Comparison of ENCODE assay signal across 24 cellular contexts in the genomic region with DNA sequence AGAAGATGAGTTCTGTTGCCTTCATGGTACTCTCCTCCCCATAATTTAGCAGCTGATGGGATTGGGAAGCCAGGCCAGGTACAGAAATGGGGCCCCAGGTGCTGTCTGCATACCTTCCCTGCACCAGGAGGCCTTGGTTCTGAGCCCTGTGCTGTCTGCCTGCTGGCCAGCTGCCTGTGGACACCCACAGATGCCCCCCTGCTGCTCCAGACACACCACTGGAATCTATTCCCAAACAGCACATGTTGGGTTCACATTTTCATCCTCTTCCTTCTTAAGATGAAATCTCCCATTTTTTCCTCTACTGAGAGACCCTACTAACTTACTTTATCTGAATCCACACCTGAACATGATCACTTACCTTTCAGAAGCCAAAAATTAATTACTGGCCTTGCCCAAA.
A peak's percentile ranks its signal among the peaks of the same experiment; 100 is the strongest.
DNase-seq lines count a peak whose midpoint lies in the region; ATAC-seq and TF ChIP-seq lines count a peak whose summit lies in the region.
"Had no signal": no experiment of that assay in that cellular context is flagged by ENCODE, and none has a peak within 500 bp of the region (broad histone marks: within the 10 kb centered on the region; RNA-seq: fewer than 3 reads in every experiment).

No MANE protein-coding gene starts in this region.

- H3K4me1 ChIP-seq in heart left ventricle (peaks cover 0 to 31% (median 8%) of the 10 kb centered on the region in 12 donors), gastrocnemius medialis (peaks cover 3 to 7% of the 10 kb centered on the region in 2 donors), upper lobe of left lung (peaks cover 0 to 8% (median 3%) of the 10 kb centered on the region in 4 donors), breast epithelium (no peaks in the 10 kb centered on the region)
- H3K4me1 ChIP-seq: BE2C, Peyer's patch had no signal

- H3K9me3 ChIP-seq in heart left ventricle = no peaks in the 10 kb centered on the region
- H3K9me3 ChIP-seq in gastrocnemius medialis = no peaks in the 10 kb centered on the region
- no peaks in the 10 kb centered on the region for H3K9me3 ChIP-seq in upper lobe of left lung
- H3K9me3 ChIP-seq in breast epithelium = no peaks in the 10 kb centered on the region
- H3K9me3 ChIP-seq: BE2C, Peyer's patch had no signal

- DNase-seq in heart left ventricle (no peak), cardiac septum (ENCODE audit: low spot score) (no peak), choroid plexus epithelial cell (ENCODE audit: low read depth) (peak; percentile 66), gastrocnemius medialis (no peak), upper lobe of left lung (peak in 1 of 2 donors; percentile 13), breast epithelium (ENCODE audit: low spot score in 2 of 2) (no peak)
- DNase-seq: ACHN, BE2C, GM23248, H7, Kasumi-1, NCI-H1092 treated with DMSO at 0.1 percent for 48 hours, NCI-H1436, NCI-H187, NCI-H2081 treated with DMSO at 0.1 percent for 48 hours, NCI-H2171, NCI-H226, NCI-H510A, NCI-H69, Peyer's patch, SIG-M5 had no signal

- no peaks in the 10 kb centered on the region for H3K36me3 ChIP-seq in heart left ventricle
- no peaks in the 10 kb centered on the region for H3K36me3 ChIP-seq in gastrocnemius medialis
- H3K36me3 ChIP-seq in upper lobe of left lung = no peaks in the 10 kb centered on the region
- H3K36me3 ChIP-seq in breast epithelium = no peaks in the 10 kb centered on the region
- H3K36me3 ChIP-seq: BE2C, Peyer's patch had no signal

- TF ChIP-seq CTCF in heart left ventricle (IDR thresholded peaks at IDR 0.05) (no peak), choroid plexus epithelial cell (conservative IDR thresholded peaks at IDR 0.05; ENCODE audit: low read depth, low read length) (no peak), gastrocnemius medialis (IDR thresholded peaks at IDR 0.05 in 4 of 5, conservative IDR thresholded peaks at IDR 0.05 in 1 of 5) (no peak), upper lobe of left lung (IDR thresholded peaks at IDR 0.05) (no peak), breast epithelium (IDR thresholded peaks at IDR 0.05) (no peak)

- H3K4me3 ChIP-seq in heart left ventricle = no peak overlapping the region
- no peak overlapping the region for H3K4me3 ChIP-seq in choroid plexus epithelial cell (ENCODE audit: low read depth, low read length)
- H3K4me3 ChIP-seq in gastrocnemius medialis = no peak overlapping the region
- no peak overlapping the region for H3K4me3 ChIP-seq in upper lobe of left lung
- no peak overlapping the region for H3K4me3 ChIP-seq in breast epithelium
- H3K4me3 ChIP-seq: GM23248, K562, Peyer's patch had no signal

- no peak for TF ChIP-seq EP300 in upper lobe of left lung (IDR thresholded peaks at IDR 0.05)

- ATAC-seq in heart left ventricle = no peak
- ATAC-seq in gastrocnemius medialis = no peak
- ATAC-seq in upper lobe of left lung (ENCODE audit: low FRiP score in 2 of 2) = no peak
- no peak for ATAC-seq in HG02798 (IDR thresholded peaks at IDR 0.05; ENCODE audit: poor library complexity, unreplicated experiment)
- ATAC-seq: K562 had no signal

- TF ChIP-seq POLR2A in heart left ventricle (IDR thresholded peaks at IDR 0.05) (no peak), gastrocnemius medialis (IDR thresholded peaks at IDR 0.05) (no peak), upper lobe of left lung (IDR thresholded peaks at IDR 0.05) (no peak), breast epithelium (IDR thresholded peaks at IDR 0.05) (no peak)

- H3K27me3 ChIP-seq in heart left ventricle (no peaks in the 10 kb centered on the region), gastrocnemius medialis (no peaks in the 10 kb centered on the region), upper lobe of left lung (no peaks in the 10 kb centered on the region), breast epithelium (no peaks in the 10 kb centered on the region)
- H3K27me3 ChIP-seq: BE2C, Peyer's patch had no signal

- intact Hi-C loops in heart left ventricle (cut with DNase I) = loop anchor here in 4 of 10 donors (5.0 to 10.0 kb wide), 5 partner anchors 104 to 394 kb away; no protein-coding TSS in a partner anchor
- intact Hi-C loops in cardiac septum (cut with DNase I) = loop anchor here (5.0 to 10.0 kb wide), 3 partner anchors 116 to 674 kb away; no protein-coding TSS in a partner anchor
- intact Hi-C loops in gastrocnemius medialis (cut with DNase I; ENCODE audit: low total_unique reads) = loop anchor here (10.0 kb wide), 2 partner anchors 114 to 394 kb away; no protein-coding TSS in a partner anchor
- intact Hi-C loops in breast epithelium (cut with DNase I; ENCODE audit: low total_unique reads) = no loop called here

- in situ Hi-C loops in gastrocnemius medialis (cut with MboI; ENCODE audit: low sequenced_read_pairs in 4 of 4) = loop anchor here in 1 of 4 donors (25.0 kb wide), 1 partner anchor 99 kb away; no protein-coding TSS in a partner anchor

- H3K27ac ChIP-seq in heart left ventricle = peak overlapping the region; percentile 24 to 88 (median 76)
- peak overlapping the region; percentile 62 to 71 (median 64) for H3K27ac ChIP-seq in gastrocnemius medialis
- H3K27ac ChIP-seq in upper lobe of left lung = peak overlapping the region in 3 of 4 donors; percentile 32 to 51 (median 45)
- peak overlapping the region in 1 of 2 donors; percentile 44 for H3K27ac ChIP-seq in breast epithelium
- H3K27ac ChIP-seq: 22Rv1, GM23248, Peyer's patch had no signal
